Comparison of ENCODE assay signal across 1 cellular context in the genomic region with DNA sequence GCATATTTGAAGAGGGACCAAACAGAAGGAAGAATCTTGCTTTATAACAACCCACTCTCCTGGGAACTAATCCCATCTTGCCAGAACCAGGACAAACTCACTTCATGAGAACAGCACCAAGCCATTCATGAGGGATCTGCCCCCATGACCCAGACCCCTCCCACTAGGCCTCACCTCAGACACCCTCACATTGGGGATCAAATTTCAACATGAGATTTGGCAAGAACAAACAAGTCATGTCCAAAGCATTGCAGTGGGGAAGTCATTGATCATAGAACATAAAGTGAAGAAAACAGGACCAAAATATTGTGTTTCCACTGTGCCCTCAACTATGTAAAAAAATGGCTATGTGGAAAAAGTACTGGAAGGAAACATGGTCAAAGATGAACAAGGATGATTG.
TF ChIP-seq lines count a peak whose summit lies in the region.

No MANE protein-coding gene starts in this region.

TF ChIP-seq in HepG2, 621 proteins besides CTCF, POLR2A, EP300 and RAD21 (continued from another document):
- TF ChIP-seq CEBPB (IDR thresholded peaks at IDR 0.05; ENCODE audit: borderline replicate concordance, low read depth, low read length) (peak; percentile 35; the same call in 1 of the 2 replicates), SETDB1 (CRISPR knock-in tag; IDR thresholded peaks at IDR 0.05; ENCODE audit: borderline replicate concordance) (no peak), FLYWCH1 (CRISPR knock-in tag; IDR thresholded peaks at IDR 0.05) (no peak), POLR2AphosphoS2 (IDR thresholded peaks at IDR 0.05; ENCODE audit: low read depth, low read length) (no peak), ZMYM4 (CRISPR knock-in tag; IDR thresholded peaks at IDR 0.05) (0 out of 2 replicates have a peak, but pooled peaks have one; percentile 23), PHF21A (CRISPR knock-in tag; IDR thresholded peaks at IDR 0.05) (no peak), ZFP37 (CRISPR knock-in tag; IDR thresholded peaks at IDR 0.05; ENCODE audit: borderline replicate concordance) (no peak), MTA1 (CRISPR knock-in tag; IDR thresholded peaks at IDR 0.05; ENCODE audit: borderline replicate concordance) (no peak), SIX1 (CRISPR knock-in tag; IDR thresholded peaks at IDR 0.05; ENCODE audit: borderline replicate concordance) (peak; percentile 75; the same call in 1 of the 2 replicates), FOXA1 (IDR thresholded peaks at IDR 0.05) (no peak), FOXA1 (CRISPR knock-in tag; IDR thresholded peaks at IDR 0.05) (0 out of 2 replicates have a peak, but pooled peaks have one; percentile 13), RXRB (CRISPR knock-in tag; IDR thresholded peaks at IDR 0.05; ENCODE audit: borderline replicate concordance) (peak; percentile 58; the same call in 1 of the 2 replicates), SIX4 (CRISPR knock-in tag; IDR thresholded peaks at IDR 0.05) (peak; percentile 95), ZNF839 (CRISPR knock-in tag; IDR thresholded peaks at IDR 0.05; ENCODE audit: borderline replicate concordance) (no peak)
- TF ChIP-seq, protein P1, sequence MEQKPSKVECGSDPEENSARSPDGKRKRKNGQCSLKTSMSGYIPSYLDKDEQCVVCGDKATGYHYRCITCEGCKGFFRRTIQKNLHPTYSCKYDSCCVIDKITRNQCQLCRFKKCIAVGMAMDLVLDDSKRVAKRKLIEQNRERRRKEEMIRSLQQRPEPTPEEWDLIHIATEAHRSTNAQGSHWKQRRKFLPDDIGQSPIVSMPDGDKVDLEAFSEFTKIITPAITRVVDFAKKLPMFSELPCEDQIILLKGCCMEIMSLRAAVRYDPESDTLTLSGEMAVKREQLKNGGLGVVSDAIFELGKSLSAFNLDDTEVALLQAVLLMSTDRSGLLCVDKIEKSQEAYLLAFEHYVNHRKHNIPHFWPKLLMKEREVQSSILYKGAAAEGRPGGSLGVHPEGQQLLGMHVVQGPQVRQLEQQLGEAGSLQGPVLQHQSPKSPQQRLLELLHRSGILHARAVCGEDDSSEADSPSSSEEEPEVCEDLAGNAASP (CRISPR knock-in tag; IDR thresholded peaks at IDR 0.05; ENCODE audit: borderline replicate concordance): peak; percentile 67; the same call in 1 of the 2 replicates
- TF ChIP-seq, protein P2, sequence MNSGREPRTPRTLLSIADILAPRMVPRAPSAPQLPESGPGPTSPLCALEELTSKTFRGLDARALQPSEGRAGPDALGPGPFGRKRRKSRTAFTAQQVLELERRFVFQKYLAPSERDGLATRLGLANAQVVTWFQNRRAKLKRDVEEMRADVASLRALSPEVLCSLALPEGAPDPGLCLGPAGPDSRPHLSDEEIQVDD (CRISPR knock-in tag; IDR thresholded peaks at IDR 0.05; ENCODE audit: borderline replicate concordance): no peak
- TF ChIP-seq, protein P3, sequence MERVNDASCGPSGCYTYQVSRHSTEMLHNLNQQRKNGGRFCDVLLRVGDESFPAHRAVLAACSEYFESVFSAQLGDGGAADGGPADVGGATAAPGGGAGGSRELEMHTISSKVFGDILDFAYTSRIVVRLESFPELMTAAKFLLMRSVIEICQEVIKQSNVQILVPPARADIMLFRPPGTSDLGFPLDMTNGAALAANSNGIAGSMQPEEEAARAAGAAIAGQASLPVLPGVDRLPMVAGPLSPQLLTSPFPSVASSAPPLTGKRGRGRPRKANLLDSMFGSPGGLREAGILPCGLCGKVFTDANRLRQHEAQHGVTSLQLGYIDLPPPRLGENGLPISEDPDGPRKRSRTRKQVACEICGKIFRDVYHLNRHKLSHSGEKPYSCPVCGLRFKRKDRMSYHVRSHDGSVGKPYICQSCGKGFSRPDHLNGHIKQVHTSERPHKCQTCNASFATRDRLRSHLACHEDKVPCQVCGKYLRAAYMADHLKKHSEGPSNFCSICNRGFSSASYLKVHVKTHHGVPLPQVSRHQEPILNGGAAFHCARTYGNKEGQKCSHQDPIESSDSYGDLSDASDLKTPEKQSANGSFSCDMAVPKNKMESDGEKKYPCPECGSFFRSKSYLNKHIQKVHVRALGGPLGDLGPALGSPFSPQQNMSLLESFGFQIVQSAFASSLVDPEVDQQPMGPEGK (CRISPR knock-in tag; IDR thresholded peaks at IDR 0.05): 0 out of 2 replicates have a peak, but pooled peaks have one; percentile 26
- TF ChIP-seq, protein P4, sequence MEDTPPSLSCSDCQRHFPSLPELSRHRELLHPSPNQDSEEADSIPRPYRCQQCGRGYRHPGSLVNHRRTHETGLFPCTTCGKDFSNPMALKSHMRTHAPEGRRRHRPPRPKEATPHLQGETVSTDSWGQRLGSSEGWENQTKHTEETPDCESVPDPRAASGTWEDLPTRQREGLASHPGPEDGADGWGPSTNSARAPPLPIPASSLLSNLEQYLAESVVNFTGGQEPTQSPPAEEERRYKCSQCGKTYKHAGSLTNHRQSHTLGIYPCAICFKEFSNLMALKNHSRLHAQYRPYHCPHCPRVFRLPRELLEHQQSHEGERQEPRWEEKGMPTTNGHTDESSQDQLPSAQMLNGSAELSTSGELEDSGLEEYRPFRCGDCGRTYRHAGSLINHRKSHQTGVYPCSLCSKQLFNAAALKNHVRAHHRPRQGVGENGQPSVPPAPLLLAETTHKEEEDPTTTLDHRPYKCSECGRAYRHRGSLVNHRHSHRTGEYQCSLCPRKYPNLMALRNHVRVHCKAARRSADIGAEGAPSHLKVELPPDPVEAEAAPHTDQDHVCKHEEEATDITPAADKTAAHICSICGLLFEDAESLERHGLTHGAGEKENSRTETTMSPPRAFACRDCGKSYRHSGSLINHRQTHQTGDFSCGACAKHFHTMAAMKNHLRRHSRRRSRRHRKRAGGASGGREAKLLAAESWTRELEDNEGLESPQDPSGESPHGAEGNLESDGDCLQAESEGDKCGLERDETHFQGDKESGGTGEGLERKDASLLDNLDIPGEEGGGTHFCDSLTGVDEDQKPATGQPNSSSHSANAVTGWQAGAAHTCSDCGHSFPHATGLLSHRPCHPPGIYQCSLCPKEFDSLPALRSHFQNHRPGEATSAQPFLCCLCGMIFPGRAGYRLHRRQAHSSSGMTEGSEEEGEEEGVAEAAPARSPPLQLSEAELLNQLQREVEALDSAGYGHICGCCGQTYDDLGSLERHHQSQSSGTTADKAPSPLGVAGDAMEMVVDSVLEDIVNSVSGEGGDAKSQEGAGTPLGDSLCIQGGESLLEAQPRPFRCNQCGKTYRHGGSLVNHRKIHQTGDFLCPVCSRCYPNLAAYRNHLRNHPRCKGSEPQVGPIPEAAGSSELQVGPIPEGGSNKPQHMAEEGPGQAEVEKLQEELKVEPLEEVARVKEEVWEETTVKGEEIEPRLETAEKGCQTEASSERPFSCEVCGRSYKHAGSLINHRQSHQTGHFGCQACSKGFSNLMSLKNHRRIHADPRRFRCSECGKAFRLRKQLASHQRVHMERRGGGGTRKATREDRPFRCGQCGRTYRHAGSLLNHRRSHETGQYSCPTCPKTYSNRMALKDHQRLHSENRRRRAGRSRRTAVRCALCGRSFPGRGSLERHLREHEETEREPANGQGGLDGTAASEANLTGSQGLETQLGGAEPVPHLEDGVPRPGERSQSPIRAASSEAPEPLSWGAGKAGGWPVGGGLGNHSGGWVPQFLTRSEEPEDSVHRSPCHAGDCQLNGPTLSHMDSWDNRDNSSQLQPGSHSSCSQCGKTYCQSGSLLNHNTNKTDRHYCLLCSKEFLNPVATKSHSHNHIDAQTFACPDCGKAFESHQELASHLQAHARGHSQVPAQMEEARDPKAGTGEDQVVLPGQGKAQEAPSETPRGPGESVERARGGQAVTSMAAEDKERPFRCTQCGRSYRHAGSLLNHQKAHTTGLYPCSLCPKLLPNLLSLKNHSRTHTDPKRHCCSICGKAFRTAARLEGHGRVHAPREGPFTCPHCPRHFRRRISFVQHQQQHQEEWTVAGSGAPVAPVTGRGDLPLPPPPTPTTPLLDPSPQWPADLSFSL (CRISPR knock-in tag; IDR thresholded peaks at IDR 0.05): no peak
- TF ChIP-seq, protein P5, sequence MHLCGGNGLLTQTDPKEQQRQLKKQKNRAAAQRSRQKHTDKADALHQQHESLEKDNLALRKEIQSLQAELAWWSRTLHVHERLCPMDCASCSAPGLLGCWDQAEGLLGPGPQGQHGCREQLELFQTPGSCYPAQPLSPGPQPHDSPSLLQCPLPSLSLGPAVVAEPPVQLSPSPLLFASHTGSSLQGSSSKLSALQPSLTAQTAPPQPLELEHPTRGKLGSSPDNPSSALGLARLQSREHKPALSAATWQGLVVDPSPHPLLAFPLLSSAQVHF (CRISPR knock-in tag; IDR thresholded peaks at IDR 0.05): no peak
